22 cellular contexts compared by ENCODE assay signal in genomic region chr1:228958741-228959140, GRCh38.
"Had no signal": no experiment of that assay in that cellular context is flagged by ENCODE, and none has a peak within 500 bp of the region (broad histone marks: within the 10 kb centered on the region; RNA-seq: fewer than 3 reads in every experiment).

No MANE protein-coding gene starts in this region.

- H3K27me3 ChIP-seq: esophagus muscularis mucosa, pancreas, tibial nerve had no signal

- H3K9me3 ChIP-seq: esophagus muscularis mucosa, pancreas, tibial nerve had no signal

- H3K4me1 ChIP-seq: pancreas had no signal

- H3K36me3 ChIP-seq: esophagus muscularis mucosa, pancreas, tibial nerve had no signal

- H3K27me3 Mint-ChIP-seq: activated CD4-positive, alpha-beta T cell treated with anti-CD3 and anti-CD28 coated beads for 36 hours; activated naive CD4-positive, alpha-beta T cell treated with anti-CD3 and anti-CD28 coated beads, Interleukin-2, amount 10 ng/mL, durations not matched to agents 7 days and 5 days; activated naive CD8-positive, alpha-beta T cell treated with anti-CD3 and anti-CD28 coated beads, Interleukin-2, amount 10 ng/mL, durations not matched to agents 7 days and 5 days; naive thymus-derived CD8-positive, alpha-beta T cell; T-cell had no signal

- H3K4me3 Mint-ChIP-seq: activated CD4-positive, alpha-beta T cell treated with anti-CD3 and anti-CD28 coated beads for 36 hours; activated naive CD4-positive, alpha-beta T cell treated with anti-CD3 and anti-CD28 coated beads, Interleukin-2, amount 10 ng/mL, durations not matched to agents 7 days and 5 days; activated naive CD8-positive, alpha-beta T cell treated with anti-CD3 and anti-CD28 coated beads, Interleukin-2, amount 10 ng/mL, durations not matched to agents 7 days and 5 days; naive thymus-derived CD8-positive, alpha-beta T cell; neural crest cell; T-cell; T-helper 2 cell treated with Interferon-gamma antibody and Interleukin-4, amounts not matched to agents 5 μg/mL and 100 μg/mL, for 36 hours had no signal

- DNase-seq: activated CD4-positive, alpha-beta T cell treated with anti-CD3 and anti-CD28 coated beads for 36 hours; activated CD4-positive, alpha-beta T cell treated with anti-CD3 and anti-CD28 coated beads, Interleukin-2, amount 50 U/mL, for 4 hours; activated CD4-positive, CD25-positive, alpha-beta regulatory T cell; activated gamma-delta T cell; activated naive CD4-positive, alpha-beta T cell treated with anti-CD3 and anti-CD28 coated beads, Interleukin-2, amount 10 ng/mL, durations not matched to agents 7 days and 5 days; activated naive CD8-positive, alpha-beta T cell treated with anti-CD3 and anti-CD28 coated beads, Interleukin-2, amount 10 ng/mL, durations not matched to agents 7 days and 5 days; amygdala; caudate nucleus; left cardiac atrium; naive thymus-derived CD8-positive, alpha-beta T cell; nucleus accumbens; pancreas; right cardiac atrium; stimulated activated CD4-positive, alpha-beta T cell treated with anti-CD3 and anti-CD28 coated beads, Interleukin-2, amount 100 ng/mL, for 48 hours; stimulated activated naive CD4-positive, alpha-beta T cell treated with Interleukin-2 at 50 U/mL for 16 hours; T-cell had no signal

- FAIRE-seq: frontal cortex, keratinocyte, pancreas had no signal

- H3K27ac ChIP-seq: esophagus muscularis mucosa, pancreas, tibial nerve had no signal

- H3K9me3 Mint-ChIP-seq: activated naive CD4-positive, alpha-beta T cell treated with anti-CD3 and anti-CD28 coated beads, Interleukin-2, amount 10 ng/mL, durations not matched to agents 7 days and 5 days; naive thymus-derived CD8-positive, alpha-beta T cell; T-cell; T-helper 2 cell treated with Interferon-gamma antibody and Interleukin-4, amounts not matched to agents 5 μg/mL and 100 μg/mL, for 36 hours had no signal

- H3K36me3 Mint-ChIP-seq: activated naive CD4-positive, alpha-beta T cell treated with anti-CD3 and anti-CD28 coated beads, Interleukin-2, amount 10 ng/mL, durations not matched to agents 7 days and 5 days; activated naive CD8-positive, alpha-beta T cell treated with anti-CD3 and anti-CD28 coated beads, Interleukin-2, amount 10 ng/mL, durations not matched to agents 7 days and 5 days; naive thymus-derived CD8-positive, alpha-beta T cell; T-cell had no signal

- ATAC-seq: activated CD4-positive, alpha-beta T cell treated with anti-CD3 and anti-CD28 coated beads for 36 hours; left cardiac atrium; naive thymus-derived CD8-positive, alpha-beta T cell; pancreas; right cardiac atrium; T-cell had no signal

- H3K4me1 Mint-ChIP-seq: activated naive CD4-positive, alpha-beta T cell treated with anti-CD3 and anti-CD28 coated beads, Interleukin-2, amount 10 ng/mL, durations not matched to agents 7 days and 5 days; activated naive CD8-positive, alpha-beta T cell treated with anti-CD3 and anti-CD28 coated beads, Interleukin-2, amount 10 ng/mL, durations not matched to agents 7 days and 5 days; neural crest cell had no signal

- H3K4me3 ChIP-seq: esophagus muscularis mucosa, pancreas, tibial nerve had no signal

- H3K27ac Mint-ChIP-seq: activated CD4-positive, alpha-beta T cell treated with anti-CD3 and anti-CD28 coated beads for 36 hours; activated naive CD4-positive, alpha-beta T cell treated with anti-CD3 and anti-CD28 coated beads, Interleukin-2, amount 10 ng/mL, durations not matched to agents 7 days and 5 days; activated naive CD8-positive, alpha-beta T cell treated with anti-CD3 and anti-CD28 coated beads, Interleukin-2, amount 10 ng/mL, durations not matched to agents 7 days and 5 days; naive thymus-derived CD8-positive, alpha-beta T cell; T-cell; T-helper 2 cell treated with Interferon-gamma antibody and Interleukin-4, amounts not matched to agents 5 μg/mL and 100 μg/mL, for 36 hours had no signal
